18 cellular contexts compared by ENCODE assay signal in genomic region chr3:125058959-125059358, GRCh38. TPM values are rescaled to one million over a fixed set of nuclear protein-coding genes. Genes with fewer than 3 reads are reported as not detected.
DNase-seq lines count a peak whose midpoint lies in the region; ATAC-seq, FAIRE-seq and TF ChIP-seq lines count a peak whose summit lies in the region.
"Had no signal": no experiment of that assay in that cellular context is flagged by ENCODE, and none has a peak within 500 bp of the region (broad histone marks: within the 10 kb centered on the region; RNA-seq: fewer than 3 reads in every experiment).

No MANE protein-coding gene starts in this region.

- H3K4me1 ChIP-seq in HepG2 (ENCODE audit: insufficient read depth, low read length) (peaks cover 72% of the 10 kb centered on the region), right lobe of liver (peaks cover 0 to 17% (median 2%) of the 10 kb centered on the region in 4 donors), Panc1 (ENCODE audit: control insufficient read depth, insufficient read depth, low read length) (peaks cover 69% of the 10 kb centered on the region), esophagus muscularis mucosa (peaks cover 64 to 73% (median 69%) of the 10 kb centered on the region in 4 donors)

- no peak overlapping the region for H3K27ac Mint-ChIP-seq in osteocyte (ENCODE audit: unreplicated experiment)

- peaks cover 58% of the 10 kb centered on the region for H3K4me1 Mint-ChIP-seq in osteocyte (ENCODE audit: unreplicated experiment)

- H3K27me3 ChIP-seq in HepG2 (ENCODE audit: control insufficient read depth in 1 of 2, insufficient read depth in 2 of 2, low read length in 2 of 2) = peaks cover 0 to 30% of the 10 kb centered on the region in 2 experiments; a peak in 4 of 5 replicates
- H3K27me3 ChIP-seq in right lobe of liver = no peaks in the 10 kb centered on the region
- H3K27me3 ChIP-seq in Panc1 (ENCODE audit: control insufficient read depth, insufficient read depth, low read length) = no peaks in the 10 kb centered on the region
- H3K27me3 ChIP-seq in esophagus muscularis mucosa = no peaks in the 10 kb centered on the region
- H3K27me3 ChIP-seq: BLaER1 had no signal

- POLR2A ChIA-PET in HepG2 (lab: Yijun Ruan, JAX) = interaction anchor here (1.6 kb wide), 1 partner anchor 58 kb away, joined by 3 read pairs; no protein-coding TSS in a partner anchor
- POLR2A ChIA-PET in Panc1 (lab: Charles Lee) = no interaction called here

- H3K9me3 Mint-ChIP-seq in osteocyte (ENCODE audit: unreplicated experiment) = no peaks in the 10 kb centered on the region
- H3K9me3 Mint-ChIP-seq: CD8-positive, alpha-beta memory T cell had no signal

- TF ChIP-seq POLR2A in HepG2 (IDR thresholded peaks at IDR 0.05; ENCODE audit: insufficient read depth in 1 of 2, low read depth in 2 of 2, low read length in 2 of 2) = no peak
- TF ChIP-seq POLR2A in right lobe of liver (IDR thresholded peaks at IDR 0.05) = no peak
- no peak for TF ChIP-seq POLR2A in esophagus muscularis mucosa (IDR thresholded peaks at IDR 0.05; ENCODE audit: low read depth)

- TF ChIP-seq CTCF in HepG2 (CRISPR knock-in tag; IDR thresholded peaks at IDR 0.05) = no peak
- no peak for TF ChIP-seq CTCF in right lobe of liver (IDR thresholded peaks at IDR 0.05)
- TF ChIP-seq CTCF in Panc1 (IDR thresholded peaks at IDR 0.05) = no peak
- TF ChIP-seq CTCF in esophagus muscularis mucosa (IDR thresholded peaks at IDR 0.05) = no peak
- no peak for TF ChIP-seq CTCF in osteocyte (IDR thresholded peaks at IDR 0.05)

- no peak for FAIRE-seq in HepG2 (lab: Jason Lieb, UNC)
- FAIRE-seq in urothelium cell line (lab: Jason Lieb, UNC) = peak; percentile 65
- FAIRE-seq: A204.1, D721Med had no signal

- DNase-seq in HepG2 (ENCODE audit: low spot score) = no peak
- DNase-seq in right lobe of liver = no peak
- DNase-seq in Panc1 (ENCODE audit: low read depth, low spot score) = no peak
- DNase-seq in esophagus muscularis mucosa (ENCODE audit: extremely low spot score) = no peak
- no peak for DNase-seq in urothelium cell line (ENCODE audit: low spot score)
- no peak for DNase-seq in osteocyte (ENCODE audit: extremely low spot score, unreplicated experiment)
- no peak for DNase-seq in GM19240 (ENCODE audit: insufficient read length, low spot score)
- DNase-seq in DMS153 treated with DMSO at 0.1 percent for 48 hours (lab: John Stamatoyannopoulos, UW; ENCODE audit: unreplicated experiment) = no peak
- DNase-seq: CD8-positive, alpha-beta memory T cell; DMS79 treated with DMSO at 0.1 percent for 48 hours; KG1; NCI-H1694 treated with DMSO at 0.1 percent for 48 hours; NCI-H510A treated with DMSO at 0.1 percent for 48 hours; NCI-H774; SIG-M5 had no signal

- in situ Hi-C loops in HepG2 (cut with HindIII; ENCODE audit: extremely low pct_ligation_motif_present, low pct_unique_long_range_greater_than_20kb) = no loop called here
- in situ Hi-C loops in Panc1 (cut with HindIII; ENCODE audit: low pct_unique_long_range_greater_than_20kb, low sequenced_read_pairs) = no loop called here

- H3K27ac ChIP-seq in HepG2 (ENCODE audit: extremely low read length, insufficient read depth, low read length) (no peak overlapping the region), right lobe of liver (no peak overlapping the region), Panc1 (ENCODE audit: low read length) (peak overlapping the region; percentile 97), esophagus muscularis mucosa (replicated peaks in 1 of 4) (peak overlapping the region in 3 of 4 donors; percentile 83 to 96 (median 96))
- H3K27ac ChIP-seq: BLaER1 had no signal

- no peak overlapping the region for H3K4me3 ChIP-seq in HepG2 (replicated peaks in 1 of 3; ENCODE audit: insufficient read depth in 1 of 3, low read depth in 2 of 3, low read length in 3 of 3)
- H3K4me3 ChIP-seq in right lobe of liver = no peak overlapping the region
- no peak overlapping the region for H3K4me3 ChIP-seq in Panc1 (ENCODE audit: low read depth in 2 of 2, low read length in 2 of 2)
- no peak overlapping the region for H3K4me3 ChIP-seq in esophagus muscularis mucosa
- H3K4me3 ChIP-seq: BLaER1 had no signal

- no peaks in the 10 kb centered on the region for H3K9me3 ChIP-seq in HepG2 (ENCODE audit: low read length)
- no peaks in the 10 kb centered on the region for H3K9me3 ChIP-seq in right lobe of liver
- H3K9me3 ChIP-seq in Panc1 (ENCODE audit: control insufficient read depth, insufficient read depth, low read depth, low read length) = no peaks in the 10 kb centered on the region
- no peaks in the 10 kb centered on the region for H3K9me3 ChIP-seq in esophagus muscularis mucosa
- H3K9me3 ChIP-seq: BLaER1 had no signal

- CTCF ChIA-PET in HepG2 (lab: Yijun Ruan, JAX; ENCODE audit: low intra/inter-chr PET ratio, low total read pairs) (no interaction called here), Panc1 (lab: Charles Lee) (no interaction called here)

- intact Hi-C loops in HepG2 (cut with micrococcal nuclease; ENCODE audit: unreplicated experiment) = loop anchor here (10.0 kb wide), 1 partner anchor 96 kb away; no protein-coding TSS in a partner anchor
- intact Hi-C loops in right lobe of liver (cut with DNase I) = no loop called here
- intact Hi-C loops in Panc1 (cut with micrococcal nuclease; ENCODE audit: unreplicated experiment) = no loop called here
- intact Hi-C loops in esophagus muscularis mucosa (cut with DNase I) = loop anchor here (10.0 kb wide), 1 partner anchor 316 kb away; the partner anchor contains the start of gene ZNF148

- TF ChIP-seq RAD21 in HepG2 (CRISPR knock-in tag; IDR thresholded peaks at IDR 0.05) = no peak

- H3K36me3 Mint-ChIP-seq in osteocyte (ENCODE audit: unreplicated experiment) = no peaks in the 10 kb centered on the region

- H2AFZ ChIP-seq in HepG2 (ENCODE audit: low read length) = no peak overlapping the region

- 76% methylated on average over 3 of the region's 3 CpGs for WGBS in HepG2 (ENCODE audit: low lambda C conversion rate)
- WGBS in right lobe of liver (ENCODE audit: insufficient coverage, low coverage, low lambda C conversion rate, missing lambda C conversion rate) = 88% methylated on average over 1 of the region's 3 CpGs
- 94% methylated on average over 3 of the region's 3 CpGs for WGBS in esophagus muscularis mucosa

- H3K27me3 Mint-ChIP-seq in osteocyte (ENCODE audit: unreplicated experiment) = no peaks in the 10 kb centered on the region

- H3K4me2 ChIP-seq in HepG2 (ENCODE audit: low read depth, low read length) = no peak overlapping the region
- H3K4me2 ChIP-seq: BLaER1 had no signal

- H3K4me3 Mint-ChIP-seq in osteocyte (ENCODE audit: unreplicated experiment) = no peak overlapping the region

- no peak for ATAC-seq in HepG2
- ATAC-seq in right lobe of liver = no peak
- no peak for ATAC-seq in Panc1

- BruUV-seq in HepG2 (replicated peaks; lab: Mats Ljungman, UMichigan) (no TSS peak), Panc1 (replicated peaks; lab: Mats Ljungman, UMichigan) (no TSS peak)

- no peaks in the 10 kb centered on the region for H4K20me1 ChIP-seq in HepG2 (ENCODE audit: insufficient read depth, low read length)
- H4K20me1 ChIP-seq: BLaER1 had no signal

- TF ChIP-seq EP300 in HepG2 (IDR thresholded peaks at IDR 0.05; ENCODE audit: low read depth in 2 of 2, low read length in 2 of 2) = no peak
- no peak for TF ChIP-seq EP300 in HepG2 (CRISPR knock-in tag; IDR thresholded peaks at IDR 0.05; ENCODE audit: borderline replicate concordance)
- no peak for TF ChIP-seq EP300 in esophagus muscularis mucosa (IDR thresholded peaks at IDR 0.05)

- peaks cover 7% of the 10 kb centered on the region for H3K79me2 ChIP-seq in HepG2 (ENCODE audit: insufficient read depth, low read length)

- peaks cover 0 to under 1% of the 10 kb centered on the region in 2 experiments; a peak in 1 of 5 replicates for H3K36me3 ChIP-seq in HepG2 (replicated peaks in 1 of 2; ENCODE audit: control insufficient read depth in 1 of 2, insufficient read depth in 2 of 2, low read length in 2 of 2)
- no peaks in the 10 kb centered on the region for H3K36me3 ChIP-seq in right lobe of liver
- H3K36me3 ChIP-seq in Panc1 (ENCODE audit: control insufficient read depth, insufficient read depth, low read length) = no peaks in the 10 kb centered on the region
- H3K36me3 ChIP-seq in esophagus muscularis mucosa = no peaks in the 10 kb centered on the region
- H3K36me3 ChIP-seq: BLaER1 had no signal

- H3K9ac ChIP-seq in HepG2 (ENCODE audit: insufficient read depth, low read depth, low read length) = no peak overlapping the region
- H3K9ac ChIP-seq: BLaER1 had no signal

TF ChIP-seq in HepG2, 621 proteins besides CTCF, POLR2A, EP300 and RAD21:
- TF ChIP-seq THAP11 (CRISPR knock-in tag; IDR thresholded peaks at IDR 0.05) (peak; percentile 51; the same call in 1 of the 2 replicates), ZMYM2 (CRISPR knock-in tag; IDR thresholded peaks at IDR 0.05) (no peak)

RNA-seq across cellular contexts. Expression of gene HEG1, which starts 3.2 kb away (rescaled TPM):
- total RNA-seq in HepG2 (2016; rRNA removed; fragmentation: Illumina TruSeq; extraction: Trizol) (9.7 and 10.7 TPM in 2 replicates), right lobe of liver (10 to 100 TPM in 3 of 6 experiments, 1 to 10 TPM in 3; 3.5 to 14.9 (median 10.8) TPM), Panc1 (2021; ENCODE audit: unreplicated experiment) (141 TPM), esophagus muscularis mucosa (10 to 100 TPM; 47.8 to 91.7 (median 76.8) TPM), osteocyte (123 and 129 TPM in 2 replicates)
- total RNA-seq in HepG2 (2016; cell fraction: cytosol; rRNA removed; fragmentation: Illumina TruSeq; extraction: Trizol; ENCODE audit: low read depth) = 1.1 TPM in 2 replicates
- 6.8 and 9.0 TPM in 2 replicates for total RNA-seq in HepG2 (2016; cell fraction: insoluble cytoplasmic fraction; rRNA removed; fragmentation: Illumina TruSeq; extraction: Trizol)
- 3.2 and 3.3 TPM in 2 replicates for total RNA-seq in HepG2 (2016; cell fraction: membrane; rRNA removed; fragmentation: Illumina TruSeq; extraction: Trizol)
- total RNA-seq in HepG2 (2016; cell fraction: nucleus; rRNA removed; fragmentation: Illumina TruSeq; extraction: Trizol) = 17.3 and 19.4 TPM in 2 replicates
- polyA plus RNA-seq in HepG2 (2011; rRNA removed) = 11.6 and 18.2 TPM in 2 replicates
- 8.6 and 8.8 TPM in 2 replicates for polyA plus RNA-seq in HepG2 (2011; cell fraction: cytosol; rRNA removed)
- polyA plus RNA-seq in HepG2 (2011; cell fraction: nucleus; rRNA removed) = 17.9 and 23.5 TPM in 2 replicates
- 12.1 and 14.0 TPM in 2 replicates for polyA plus RNA-seq in HepG2 (2012)
- 0.46 and 0.52 TPM in 2 replicates for polyA plus RNA-seq in HepG2 (2016; cell fraction: cytosol; fragmentation: Illumina TruSeq; extraction: Trizol; ENCODE audit: low read depth)
- polyA plus RNA-seq in HepG2 (2016; cell fraction: insoluble cytoplasmic fraction; fragmentation: Illumina TruSeq; extraction: Trizol; ENCODE audit: low read depth) = 5.4 and 5.8 TPM in 2 replicates
- polyA plus RNA-seq in HepG2 (2016; cell fraction: membrane; fragmentation: Illumina TruSeq; extraction: Trizol; ENCODE audit: low read depth) = 0.69 and 0.92 TPM in 2 replicates
- polyA plus RNA-seq in HepG2 (2016; cell fraction: nucleus; fragmentation: Illumina TruSeq; extraction: Trizol; ENCODE audit: insufficient read depth, low read depth) = 14.9 and 16.7 TPM in 2 replicates
- 51.4 and 72.4 TPM in 2 replicates for polyA minus RNA-seq in HepG2 (2011; rRNA and poly(A)+ RNA removed; ENCODE audit: low replicate concordance)
- polyA minus RNA-seq in HepG2 (2011; cell fraction: cytosol; rRNA and poly(A)+ RNA removed) = 23.5 and 27.8 TPM in 2 replicates
- polyA minus RNA-seq in HepG2 (2011; cell fraction: nucleus; rRNA and poly(A)+ RNA removed) = 17.8 and 25.8 TPM in 2 replicates
- polyA plus RNA-seq in Panc1 (2012; ENCODE audit: insufficient read length) = 63.2 TPM

Comparison
In these comparisons a context has a peak if more than half of its experiments do, and no peak if none do; other contexts are left out.
1. intact Hi-C loops: an anchor here in HepG2 (10.0 kb wide) and esophagus muscularis mucosa (10.0 kb wide); none called in right lobe of liver and Panc1.
2. H3K27ac ChIP-seq: peak in Panc1 (single experiment) and esophagus muscularis mucosa (3 of 4); none in HepG2 (single experiment) and right lobe of liver (0 of 3).